In genomic region chr18:72261562-72261961, GRCh38 we compare ENCODE assay signal across 19 cellular contexts.
DNase-seq lines count a peak whose midpoint lies in the region; ATAC-seq and TF ChIP-seq lines count a peak whose summit lies in the region.
"Had no signal": no experiment of that assay in that cellular context is flagged by ENCODE, and none has a peak within 500 bp of the region (broad histone marks: within the 10 kb centered on the region; RNA-seq: fewer than 3 reads in every experiment).

No MANE protein-coding gene starts in this region.

- H3K4me3 ChIP-seq in hepatocyte = no peak overlapping the region
- H3K4me3 ChIP-seq: A549, BLaER1, MG63, SJSA1 had no signal

- no peaks in the 10 kb centered on the region for H3K27me3 ChIP-seq in hepatocyte
- H3K27me3 ChIP-seq: BLaER1, MG63, SJSA1 had no signal

- no peaks in the 10 kb centered on the region for H3K4me1 ChIP-seq in hepatocyte (ENCODE audit: insufficient read depth)
- H3K4me1 ChIP-seq: A549, BLaER1, SJSA1 had no signal

- no peak overlapping the region for H2AFZ ChIP-seq in hepatocyte

- H3K4me2 ChIP-seq in hepatocyte = no peak overlapping the region
- H3K4me2 ChIP-seq: BLaER1 had no signal

- no peaks in the 10 kb centered on the region for H3K9me2 ChIP-seq in hepatocyte (replicated peaks; ENCODE audit: insufficient read depth)

- no peaks in the 10 kb centered on the region for H3K9me3 ChIP-seq in hepatocyte (ENCODE audit: low read depth)
- H3K9me3 ChIP-seq: A549, BLaER1, MG63, SJSA1 had no signal

- H4K20me1 ChIP-seq in hepatocyte (ENCODE audit: insufficient read depth, poor library complexity, severe bottlenecking) = no peaks in the 10 kb centered on the region
- H4K20me1 ChIP-seq: BLaER1 had no signal

- H3K27ac ChIP-seq in 22Rv1 (peak overlapping the region; percentile 51), hepatocyte (no peak overlapping the region)
- H3K27ac ChIP-seq: A549, BLaER1, SJSA1 had no signal

- no peaks in the 10 kb centered on the region for H3K79me2 ChIP-seq in hepatocyte

- peak; percentile 1 for DNase-seq in HT-29 (ENCODE audit: low spot score)
- DNase-seq in OCI-M1 (lab: John Stamatoyannopoulos, UW) = peak; percentile 56
- DNase-seq in hepatocyte (ENCODE audit: low spot score) = peak; percentile 7
- no peak for DNase-seq in activated effector memory CD4-positive, alpha-beta T cell treated with Interleukin-2 at 50 U/mL for 16 hours
- DNase-seq in posterior vena cava (ENCODE audit: low spot score) = no peak
- DNase-seq: CD4-positive, alpha-beta memory T cell; DMS79; MG63; NCI-H1092 treated with DMSO at 0.1 percent for 48 hours; NCI-H146; NCI-H2081; NCI-H748 treated with DMSO at 0.1 percent for 48 hours had no signal

- 49% methylated on average over 2 of the region's 2 CpGs for WGBS in hepatocyte (ENCODE audit: low lambda C conversion rate, missing lambda C conversion rate)

- ATAC-seq in HG02642 (IDR thresholded peaks at IDR 0.05; ENCODE audit: poor library complexity, unreplicated experiment) (no peak), HG02840 (IDR thresholded peaks at IDR 0.05; ENCODE audit: low FRiP score, unreplicated experiment) (no peak)
- ATAC-seq: A549, Panc1 had no signal

- no peaks in the 10 kb centered on the region for H3K36me3 ChIP-seq in hepatocyte (replicated peaks; ENCODE audit: insufficient read depth, low read depth)
- H3K36me3 ChIP-seq: BLaER1, MG63, SJSA1 had no signal

- intact Hi-C loops in posterior vena cava (cut with DNase I) = no loop called here

- no peak for TF ChIP-seq CTCF in 22Rv1 (IDR thresholded peaks at IDR 0.05)
- TF ChIP-seq CTCF in hepatocyte (IDR thresholded peaks at IDR 0.05; ENCODE audit: poor library complexity) = no peak

Comparison
In these comparisons a context has a peak if more than half of its experiments do, and no peak if none do; other contexts are left out.
1. DNase-seq: peak in HT-29 (single experiment), OCI-M1 (single experiment) and hepatocyte (single experiment); none in activated effector memory CD4-positive, alpha-beta T cell treated with Interleukin-2 at 50 U/mL for 16 hours (single experiment) and posterior vena cava (single experiment).